Comparison of ENCODE assay signal across 11 cellular contexts in genomic region chr1:14140800-14141526, GRCh38.
DNase-seq lines count a peak whose midpoint lies in the region; ATAC-seq, FAIRE-seq and TF ChIP-seq lines count a peak whose summit lies in the region.
"Had no signal": no experiment of that assay in that cellular context is flagged by ENCODE, and none has a peak within 500 bp of the region (broad histone marks: within the 10 kb centered on the region; RNA-seq: fewer than 3 reads in every experiment).

No MANE protein-coding gene starts in this region.

- H3K4me2 ChIP-seq in astrocyte (ENCODE audit: low read length) (no peak overlapping the region), MM.1S (ENCODE audit: low read depth, low read length) (no peak overlapping the region)

- H3K9me3 ChIP-seq in astrocyte (ENCODE audit: insufficient read depth, low read depth, low read length): no peaks in the 10 kb centered on the region
- H3K9me3 ChIP-seq in MM.1S (replicated peaks; ENCODE audit: insufficient read depth, low read length): no peaks in the 10 kb centered on the region

- FAIRE-seq in astrocyte (lab: Jason Lieb, UNC): no peak

- no peak overlapping the region for H3K27ac ChIP-seq in astrocyte (ENCODE audit: low read depth, low read length)
- no peak overlapping the region for H3K27ac ChIP-seq in MM.1S (ENCODE audit: low read length)

- no peaks in the 10 kb centered on the region for H4K20me1 ChIP-seq in astrocyte (ENCODE audit: insufficient read depth, low read length)
- H4K20me1 ChIP-seq in MM.1S (ENCODE audit: insufficient read depth, low read length): no peaks in the 10 kb centered on the region

- TF ChIP-seq CTCF in astrocyte (IDR thresholded peaks at IDR 0.05; ENCODE audit: insufficient read depth, low read depth, low read length): no peak
- TF ChIP-seq CTCF in MM.1S (IDR thresholded peaks at IDR 0.05; ENCODE audit: low read length): no peak

- H3K4me1 Mint-ChIP-seq in astrocyte (ENCODE audit: low read depth, unreplicated experiment): peaks cover 19% of the 10 kb centered on the region
- H3K4me1 Mint-ChIP-seq: activated naive CD8-positive, alpha-beta T cell treated with anti-CD3 and anti-CD28 coated beads, Interleukin-2, amount 50 U/mL, for 24 hours had no signal

- no peaks in the 10 kb centered on the region for H3K27me3 Mint-ChIP-seq in astrocyte (ENCODE audit: low read depth, unreplicated experiment)
- H3K27me3 Mint-ChIP-seq: activated naive CD8-positive, alpha-beta T cell treated with anti-CD3 and anti-CD28 coated beads, Interleukin-2, amount 50 U/mL, for 24 hours had no signal

- no peaks in the 10 kb centered on the region for H3K9me2 ChIP-seq in MM.1S (replicated peaks; ENCODE audit: insufficient read depth, low read length)

- intact Hi-C loops in cardiac septum (cut with DNase I) (no loop called here), posterior vena cava (cut with DNase I) (no loop called here)

- H3K9ac ChIP-seq in astrocyte (ENCODE audit: low read length) (no peak overlapping the region), MM.1S (ENCODE audit: low read length) (no peak overlapping the region)

- no peak for ATAC-seq in HG03025 (IDR thresholded peaks at IDR 0.05; ENCODE audit: low FRiP score, unreplicated experiment)
- ATAC-seq: activated naive CD8-positive, alpha-beta T cell treated with anti-CD3 and anti-CD28 coated beads, Interleukin-2, amount 50 U/mL, for 24 hours; left lobe of liver had no signal

- H3K4me3 ChIP-seq in astrocyte (ENCODE audit: insufficient read depth, low read depth, low read length) (no peak overlapping the region), MM.1S (ENCODE audit: low read length) (no peak overlapping the region)

- DNase-seq in DMS79 (lab: John Stamatoyannopoulos, UW) (peak; percentile 80), astrocyte (ENCODE audit: low read depth) (peak; percentile 29), cardiac septum (ENCODE audit: low spot score) (peak; percentile 79), pons (ENCODE audit: low spot score) (peak; percentile 65), germinal center (ENCODE audit: low spot score) (no peak), MM.1S (no peak), posterior vena cava (ENCODE audit: low spot score) (no peak)
- DNase-seq: activated CD8-positive, alpha-beta memory T cell treated with anti-CD3 and anti-CD28 coated beads for 24 hours; activated naive CD8-positive, alpha-beta T cell treated with anti-CD3 and anti-CD28 coated beads, Interleukin-2, amount 50 U/mL, for 24 hours had no signal

- H2AFZ ChIP-seq in astrocyte (ENCODE audit: low read depth, low read length) (no peak overlapping the region), MM.1S (ENCODE audit: low read length) (no peak overlapping the region)

- H3K27ac Mint-ChIP-seq in astrocyte (ENCODE audit: unreplicated experiment): no peak overlapping the region
- H3K27ac Mint-ChIP-seq: activated naive CD8-positive, alpha-beta T cell treated with anti-CD3 and anti-CD28 coated beads, Interleukin-2, amount 50 U/mL, for 24 hours had no signal

- no peaks in the 10 kb centered on the region for H3F3A ChIP-seq in MM.1S (ENCODE audit: insufficient read depth, low read length)

- H3K79me2 ChIP-seq in astrocyte (ENCODE audit: insufficient read depth, low read length) (no peaks in the 10 kb centered on the region), MM.1S (ENCODE audit: low read length) (no peaks in the 10 kb centered on the region)

- H3K27me3 ChIP-seq in astrocyte (ENCODE audit: insufficient read depth, low read length) (no peaks in the 10 kb centered on the region), MM.1S (replicated peaks; ENCODE audit: insufficient read depth, low read length) (no peaks in the 10 kb centered on the region)

- no peak overlapping the region for H3K4me3 Mint-ChIP-seq in astrocyte (ENCODE audit: unreplicated experiment)
- H3K4me3 Mint-ChIP-seq: activated naive CD8-positive, alpha-beta T cell treated with anti-CD3 and anti-CD28 coated beads, Interleukin-2, amount 50 U/mL, for 24 hours had no signal

- no peaks in the 10 kb centered on the region for H3K36me3 ChIP-seq in astrocyte (ENCODE audit: insufficient read depth, low read length)
- H3K36me3 ChIP-seq in MM.1S (replicated peaks; ENCODE audit: insufficient read depth, low read length): no peaks in the 10 kb centered on the region

- H3K36me3 Mint-ChIP-seq in astrocyte (ENCODE audit: low read depth, unreplicated experiment): no peaks in the 10 kb centered on the region

- H3K4me1 ChIP-seq in astrocyte (ENCODE audit: insufficient read depth, low read length) (peaks cover 5% of the 10 kb centered on the region), MM.1S (ENCODE audit: low read length) (no peaks in the 10 kb centered on the region)

- no peaks in the 10 kb centered on the region for H3K9me3 Mint-ChIP-seq in astrocyte (ENCODE audit: unreplicated experiment)
- H3K9me3 Mint-ChIP-seq: activated naive CD8-positive, alpha-beta T cell treated with anti-CD3 and anti-CD28 coated beads, Interleukin-2, amount 50 U/mL, for 24 hours had no signal

Comparison
In these comparisons a context has a peak if more than half of its experiments do, and no peak if none do; other contexts are left out.
1. DNase-seq: peak in DMS79 (single experiment), astrocyte (single experiment), cardiac septum (single experiment) and pons (single experiment); none in germinal center (single experiment), MM.1S (single experiment) and posterior vena cava (single experiment).